Comparison of ENCODE assay signal across 8 cellular contexts in genomic region chr4:113278324-113278934, GRCh38.
DNase-seq lines count a peak whose midpoint lies in the region; ATAC-seq and TF ChIP-seq lines count a peak whose summit lies in the region.

No MANE protein-coding gene starts in this region.

- no peaks in the 10 kb centered on the region for H3K9me3 Mint-ChIP-seq in WTC11

- no peaks in the 10 kb centered on the region for H3K27me3 Mint-ChIP-seq in WTC11 (ENCODE audit: low read depth)

- POLR2A ChIA-PET in WTC11 (lab: Charles Lee) = no interaction called here

- DNase-seq in AML-193 (lab: John Stamatoyannopoulos, UW) (peak; percentile 44 to 57), NCI-H2081 (lab: John Stamatoyannopoulos, UW) (peak; percentile 56 to 73), WTC11 (ENCODE audit: low spot score) (peak; percentile 79), coronary artery (ENCODE audit: low spot score) (no peak), medulla oblongata (ENCODE audit: extremely low spot score) (peak; percentile 93)
- DNase-seq in stimulated activated CD8-positive, alpha-beta memory T cell treated with anti-CD3 and anti-CD28 coated beads, Interleukin-4, amount 100 ng/mL, for 48 hours = peak; percentile 77

- H3K4me3 ChIP-seq in coronary artery = no peak overlapping the region

- ATAC-seq in GM18861 (IDR thresholded peaks at IDR 0.05; ENCODE audit: unreplicated experiment) = peak; percentile 97
- peak; percentile 99 for ATAC-seq in HG03039 (IDR thresholded peaks at IDR 0.05; ENCODE audit: unreplicated experiment)
- peak; percentile 100 for ATAC-seq in WTC11

- H3K36me3 Mint-ChIP-seq in WTC11 = peaks cover 3% of the 10 kb centered on the region; the same call in 1 of the 2 replicates

- no peak overlapping the region for H3K27ac ChIP-seq in coronary artery

- CTCF ChIA-PET in WTC11 (lab: Charles Lee) = interaction anchor here (0.6 to 2.9 kb wide), 5 partner anchors 9 to 66 kb away, joined by 3 to 16 read pairs (median 4); no protein-coding TSS in a partner anchor

- H3K4me1 Mint-ChIP-seq in WTC11 = peaks cover 2% of the 10 kb centered on the region

- no peak overlapping the region for H3K27ac Mint-ChIP-seq in WTC11

- peak; percentile 78 for TF ChIP-seq CTCF in WTC11 (IDR thresholded peaks at IDR 0.05)
- TF ChIP-seq CTCF in coronary artery (IDR thresholded peaks at IDR 0.05) = peak; percentile 67

- H3K4me3 Mint-ChIP-seq in WTC11 = no peak overlapping the region

TF ChIP-seq in WTC11, 78 proteins besides CTCF, POLR2A, EP300 and RAD21:
- no peak for TF ChIP-seq CBFB (CRISPR knock-in tag; IDR thresholded peaks at IDR 0.05; ENCODE audit: low read depth)
- no peak for TF ChIP-seq NR3C1 (CRISPR knock-in tag; conservative IDR thresholded peaks at IDR 0.05; ENCODE audit: low read depth)
- no peak for TF ChIP-seq RELA (CRISPR knock-in tag; IDR thresholded peaks at IDR 0.05; ENCODE audit: borderline replicate concordance)
